ENCODE assay signal across 8 cellular contexts in the genomic region with DNA sequence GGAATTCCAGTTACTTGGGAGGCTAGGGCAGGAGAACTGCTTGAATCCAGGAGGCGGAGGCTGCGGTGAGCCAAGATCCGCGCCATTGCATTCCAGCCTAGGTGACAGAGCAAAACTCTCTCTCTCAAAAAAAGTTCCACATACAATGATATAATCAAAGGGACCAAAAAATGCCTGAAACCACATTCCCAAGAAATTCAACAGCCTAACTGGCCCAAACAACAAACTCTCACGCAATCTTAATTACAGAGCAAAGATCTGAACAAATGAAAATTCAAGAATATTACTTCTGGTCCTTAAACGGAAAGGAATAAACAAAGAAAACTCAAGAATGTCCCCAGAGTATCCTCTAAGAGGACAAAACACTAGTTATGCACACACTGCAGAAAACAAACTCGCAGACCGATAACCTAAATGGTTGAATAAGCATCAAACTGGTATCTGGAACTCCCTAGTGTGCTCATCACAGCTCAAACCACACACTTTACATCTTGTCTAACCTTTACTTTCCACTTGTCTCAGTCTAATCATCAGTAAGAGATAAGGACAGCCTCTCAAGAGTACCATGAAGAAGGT. TPM values are rescaled to one million over a fixed set of nuclear protein-coding genes. Genes with fewer than 3 reads are reported as not detected.
A peak's percentile ranks its signal among the peaks of the same experiment; 100 is the strongest.
DNase-seq lines count a peak whose midpoint lies in the region; ATAC-seq, FAIRE-seq and TF ChIP-seq lines count a peak whose summit lies in the region.

No MANE protein-coding gene starts in this region.

- no peaks in the 10 kb centered on the region for H3K27me3 Mint-ChIP-seq in activated CD4-positive, alpha-beta T cell treated with anti-CD3 and anti-CD28 coated beads for 36 hours

- no peak overlapping the region for H3K27ac ChIP-seq in stomach smooth muscle (ENCODE audit: low read length)

- ATAC-seq in activated CD4-positive, alpha-beta T cell treated with anti-CD3 and anti-CD28 coated beads for 36 hours: peak; percentile 14
- ATAC-seq in HG02938 (IDR thresholded peaks at IDR 0.05; ENCODE audit: unreplicated experiment) (no peak), GM18517 (IDR thresholded peaks at IDR 0.05; ENCODE audit: unreplicated experiment) (no peak)

- H3K9me3 Mint-ChIP-seq in activated CD4-positive, alpha-beta T cell treated with anti-CD3 and anti-CD28 coated beads for 36 hours (ENCODE audit: low read depth): no peaks in the 10 kb centered on the region

- peak overlapping the region; percentile 89 for H3K4me3 Mint-ChIP-seq in activated CD4-positive, alpha-beta T cell treated with anti-CD3 and anti-CD28 coated beads for 36 hours

- H3K27ac Mint-ChIP-seq in activated CD4-positive, alpha-beta T cell treated with anti-CD3 and anti-CD28 coated beads for 36 hours: peak overlapping the region; percentile 85

- TF ChIP-seq CTCF in fibroblast of pulmonary artery (IDR thresholded peaks at IDR 0.05; ENCODE audit: low read length, missing control alignments): no peak

- peaks cover 27% of the 10 kb centered on the region for H3K4me1 ChIP-seq in stomach smooth muscle (ENCODE audit: control insufficient read depth, insufficient read depth, low read length)

- H3K9ac ChIP-seq in stomach smooth muscle (ENCODE audit: low read length in 2 of 2): no peak overlapping the region

- peaks cover 14 to 21% of the 10 kb centered on the region in 2 donors for H3K36me3 ChIP-seq in stomach smooth muscle (ENCODE audit: control insufficient read depth in 2 of 2, insufficient read depth in 2 of 2, low read length in 2 of 2)

- peaks cover 48% of the 10 kb centered on the region for H3K4me1 Mint-ChIP-seq in activated CD4-positive, alpha-beta T cell treated with anti-CD3 and anti-CD28 coated beads for 36 hours

- CTCF ChIA-PET in activated CD4-positive, alpha-beta T cell treated with anti-CD3 and anti-CD28 coated beads for 36 hours (lab: Charles Lee): interaction anchor here (0.8 to 1.8 kb wide), 4 partner anchors 25 to 258 kb away, joined by 3 to 11 read pairs (median 4); a partner anchor contains a TSS

- H3K9me3 ChIP-seq in stomach smooth muscle (ENCODE audit: control insufficient read depth in 2 of 2, low read length in 2 of 2): no peaks in the 10 kb centered on the region

- peak; percentile 64 for FAIRE-seq in RCC 7860 (lab: Jason Lieb, UNC)

- POLR2A ChIA-PET in activated CD4-positive, alpha-beta T cell treated with anti-CD3 and anti-CD28 coated beads for 36 hours (lab: Charles Lee): interaction anchor here (0.5 kb wide), 1 partner anchor 418 kb away, joined by 3 read pairs; no protein-coding TSS in a partner anchor

- intact Hi-C loops in activated CD4-positive, alpha-beta T cell treated with anti-CD3 and anti-CD28 coated beads for 36 hours (cut with DNase I, micrococcal nuclease): loop anchor here (5.0 to 10.0 kb wide), 5 partner anchors 303 to 1280 kb away; a partner anchor contains a TSS

- DNase-seq in activated CD4-positive, alpha-beta T cell treated with anti-CD3 and anti-CD28 coated beads for 36 hours: no peak
- DNase-seq in activated CD4-positive, alpha-beta T cell treated with anti-CD3 and anti-CD28 coated beads, Interleukin-2, amount 50 U/mL, for 4 hours: no peak
- DNase-seq in RCC 7860 (ENCODE audit: low spot score) (peak; percentile 44), fibroblast of pulmonary artery (ENCODE audit: low read depth) (no peak), LoVo (ENCODE audit: low spot score) (no peak)

- H3K4me3 ChIP-seq in fibroblast of pulmonary artery (replicated peaks; ENCODE audit: low read depth, low read length): peak overlapping the region; percentile 77
- H3K4me3 ChIP-seq in stomach smooth muscle (ENCODE audit: low read length in 2 of 2): peak overlapping the region; percentile 65 to 95

- no peaks in the 10 kb centered on the region for H3K27me3 ChIP-seq in stomach smooth muscle (ENCODE audit: control insufficient read depth in 1 of 2, insufficient read depth in 2 of 2, low read length in 2 of 2)

- H3K36me3 Mint-ChIP-seq in activated CD4-positive, alpha-beta T cell treated with anti-CD3 and anti-CD28 coated beads for 36 hours (ENCODE audit: low read depth): peaks cover 48% of the 10 kb centered on the region

RNA-seq across cellular contexts. Expression of a gene that starts 3.7 kb away (rescaled TPM):
- total RNA-seq in activated CD4-positive, alpha-beta T cell treated with anti-CD3 and anti-CD28 coated beads for 36 hours: 100 to 1,000 TPM; 113 to 124 TPM

RNA-seq across cellular contexts. Expression of a gene that starts 29.0 kb away (rescaled TPM):
- 1 to 10 TPM; 2.7 to 2.8 TPM for total RNA-seq in activated CD4-positive, alpha-beta T cell treated with anti-CD3 and anti-CD28 coated beads for 36 hours

RNA-seq across cellular contexts. Expression of a gene that starts 31.3 kb away (rescaled TPM):
- total RNA-seq in activated CD4-positive, alpha-beta T cell treated with anti-CD3 and anti-CD28 coated beads for 36 hours: 100 to 1,000 TPM; 207 to 214 TPM

RNA-seq across cellular contexts. Expression of a gene that starts 38.6 kb away (rescaled TPM):
- under 1 TPM in 1 of 2 experiments, not detected in 1; 0.32 TPM for total RNA-seq in activated CD4-positive, alpha-beta T cell treated with anti-CD3 and anti-CD28 coated beads for 36 hours
